In the genomic region with DNA sequence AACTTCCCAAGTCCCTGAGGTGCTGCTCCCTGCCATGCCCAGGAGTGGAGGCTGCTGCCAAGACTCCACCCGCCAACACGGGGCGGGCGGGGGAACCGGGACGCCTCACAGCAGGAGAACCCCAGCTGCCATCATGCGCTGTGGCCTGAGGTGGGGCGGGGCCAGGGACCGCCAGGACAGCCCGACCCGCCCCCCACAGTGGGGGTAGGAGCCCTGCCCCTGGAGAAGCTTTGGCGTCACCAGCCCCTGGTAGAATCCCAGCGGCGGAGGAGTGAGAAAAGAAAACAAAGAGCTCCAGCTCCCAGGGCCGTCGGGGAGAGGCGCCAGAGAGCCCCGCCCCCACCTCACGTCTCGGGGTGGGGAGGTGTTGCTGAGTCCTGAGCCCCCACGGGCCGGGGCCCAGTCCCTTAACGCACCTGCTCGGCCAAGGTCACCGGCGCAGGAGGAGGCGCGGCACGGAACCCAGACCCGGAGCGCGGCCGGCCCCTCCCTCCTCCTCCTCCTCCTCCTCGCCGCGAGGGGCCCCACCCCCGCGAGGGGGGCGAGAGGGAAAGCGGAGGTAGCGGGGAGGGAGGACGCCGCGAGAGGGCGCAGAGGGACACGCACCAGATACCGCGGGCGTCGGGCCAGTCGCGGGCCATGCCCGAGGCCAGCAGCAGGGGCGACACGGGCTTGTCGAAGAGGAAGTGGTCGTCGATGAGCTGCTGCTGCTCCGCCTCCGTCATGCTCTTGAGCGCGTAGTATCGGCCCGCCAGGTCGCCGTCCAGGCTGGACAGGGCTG, we compare ENCODE assay signal across 8 cellular contexts. TPM values are rescaled to one million over a fixed set of nuclear protein-coding genes. Genes with fewer than 3 reads are reported as not detected.
DNase-seq lines count a peak whose midpoint lies in the region; ATAC-seq, FAIRE-seq and TF ChIP-seq lines count a peak whose summit lies in the region.

No MANE protein-coding gene starts in this region.

- peaks cover 14% of the 10 kb centered on the region; the same call in 1 of the 2 replicates for H3K23me2 ChIP-seq in H1 (ENCODE audit: low read depth, low read length)

- H3K18ac ChIP-seq in H1 (ENCODE audit: extremely low read depth, low read length) (peak overlapping the region; percentile 83), mesendoderm (ENCODE audit: low read length) (peak overlapping the region; percentile 31)

- no peak overlapping the region for H3K4me3 ChIP-seq in CD4-positive, CD25-positive, alpha-beta regulatory T cell (ENCODE audit: low read depth, low read length)
- H3K4me3 ChIP-seq in HEK293 (ENCODE audit: low read depth, low read length) = peak overlapping the region; percentile 82
- peak overlapping the region; percentile 47 to 96 (median 84) for H3K4me3 ChIP-seq in H1 (ENCODE audit: extremely low read depth in 1 of 4, insufficient read depth in 2 of 4, low read depth in 3 of 4, low read length in 4 of 4)
- peak overlapping the region; percentile 25 for H3K4me3 ChIP-seq in mesendoderm (ENCODE audit: low read length)

- H2AFZ ChIP-seq in H1 (ENCODE audit: low read length) = no peak overlapping the region

- H3K36me3 ChIP-seq in CD4-positive, CD25-positive, alpha-beta regulatory T cell (ENCODE audit: control insufficient read depth, insufficient read depth, low read length) = no peaks in the 10 kb centered on the region
- H3K36me3 ChIP-seq in HEK293 (ENCODE audit: control insufficient read depth in 2 of 2, insufficient read depth in 1 of 2, low read length in 2 of 2) (peaks cover 0 to 33% of the 10 kb centered on the region in 2 experiments; a peak in 1 of 3 replicates), H1 (ENCODE audit: control insufficient read depth in 2 of 4, insufficient read depth in 4 of 4, low read length in 3 of 4) (peaks cover 8 to 23% (median 17%) of the 10 kb centered on the region in 4 experiments; a peak in 7 of 8 replicates), mesendoderm (ENCODE audit: control insufficient read depth, insufficient read depth, low read length) (no peaks in the 10 kb centered on the region)

- H3K9ac ChIP-seq in H1 (replicated peaks in 1 of 4; ENCODE audit: extremely low read depth in 1 of 4, low read depth in 3 of 4, low read length in 3 of 4) (peak overlapping the region in 3 of 4 experiments; percentile 58 to 90 (median 64); a peak in 5 of 7 replicates), mesendoderm (ENCODE audit: low read length) (peak overlapping the region; percentile 64)

- DNase-seq in CD4-positive, CD25-positive, alpha-beta regulatory T cell = peak; percentile 63 to 67 (median 64)
- peak; percentile 76 to 89 for DNase-seq in NCI-H526 (lab: John Stamatoyannopoulos, UW)
- peak; percentile 75 for DNase-seq in activated CD8-positive, alpha-beta T cell treated with anti-CD3 and anti-CD28 coated beads, Interleukin-2, amount 10 ng/mL, durations not matched to agents 7 days and 5 days
- DNase-seq in H1 (ENCODE audit: low read depth in 1 of 2, low spot score in 2 of 2) = peak in 1 of 2 experiments; percentile 86
- DNase-seq in mesendoderm = peak; percentile 92
- DNase-seq in stimulated activated CD8-positive, alpha-beta memory T cell treated with anti-CD3 and anti-CD28 coated beads, Interleukin-4, amount 100 ng/mL, for 24 hours (ENCODE audit: low read depth) = peak; percentile 30

- H3K36me3 Mint-ChIP-seq in CD4-positive, CD25-positive, alpha-beta regulatory T cell = no peaks in the 10 kb centered on the region
- no peaks in the 10 kb centered on the region for H3K36me3 Mint-ChIP-seq in activated CD8-positive, alpha-beta T cell treated with anti-CD3 and anti-CD28 coated beads, Interleukin-2, amount 10 ng/mL, durations not matched to agents 7 days and 5 days (ENCODE audit: low read depth)

- CTCF ChIA-PET in HEK293 (lab: Yijun Ruan, JAX) = interaction anchor here (0.6 to 1.5 kb wide), 5 partner anchors 15 to 590 kb away, joined by 3 to 10 read pairs (median 3); no protein-coding TSS in a partner anchor
- CTCF ChIA-PET in activated CD8-positive, alpha-beta T cell treated with anti-CD3 and anti-CD28 coated beads, Interleukin-2, amount 10 ng/mL, durations not matched to agents 7 days and 5 days (lab: Charles Lee) = interaction anchor here (0.8 to 2.1 kb wide), 7 partner anchors 10 to 36 kb away, joined by 3 to 6 read pairs (median 4); no protein-coding TSS in a partner anchor
- CTCF ChIA-PET in H1 (lab: Charles Lee; ENCODE audit: partially characterized antibody) = interaction anchor here (0.6 to 31.3 kb wide), 7 partner anchors 11 to 827 kb away, joined by 3 to 921 read pairs (median 14); partner anchors contain the start of genes BAG5 and TRMT61A

- no peak for FAIRE-seq in H1 (lab: Jason Lieb, UNC)

- H3K79me1 ChIP-seq in H1 (ENCODE audit: low read depth, low read length) (no peaks in the 10 kb centered on the region; the same call in 1 of the 2 replicates), mesendoderm (ENCODE audit: low read length) (no peaks in the 10 kb centered on the region)

- H3K4me2 ChIP-seq in H1 (ENCODE audit: insufficient read depth in 1 of 2, low read depth in 2 of 2, low read length in 2 of 2) = peak overlapping the region; percentile 73 to 80
- H3K4me2 ChIP-seq in mesendoderm (ENCODE audit: low read length) = peak overlapping the region; percentile 51

- H4K8ac ChIP-seq in H1 (ENCODE audit: extremely low read depth, insufficient read depth, low read length) = peak overlapping the region; percentile 81
- H4K8ac ChIP-seq in mesendoderm (ENCODE audit: low read depth, low read length) = no peak overlapping the region

- H2BK5ac ChIP-seq in H1 (ENCODE audit: low read depth, low read length) (no peak overlapping the region), mesendoderm (ENCODE audit: low read length) (no peak overlapping the region)

- no peak overlapping the region for H2BK20ac ChIP-seq in H1 (ENCODE audit: low read length)

- H3K27ac ChIP-seq in CD4-positive, CD25-positive, alpha-beta regulatory T cell (ENCODE audit: insufficient read depth, low read length, poor library complexity, severe bottlenecking) = no peak overlapping the region
- H3K27ac ChIP-seq in HEK293 (ENCODE audit: extremely low read depth, low read depth, low read length) (peak overlapping the region; percentile 99), H1 (ENCODE audit: low read depth, low read length) (no peak overlapping the region), mesendoderm (ENCODE audit: low read depth, low read length) (no peak overlapping the region)

- peak in 1 of 2 experiments; percentile 59; a peak in 1 of 3 replicates for TF ChIP-seq POLR2A in H1 (IDR thresholded peaks at IDR 0.05; ENCODE audit: control extremely low read depth in 1 of 2, low read depth in 2 of 2, low read length in 2 of 2)

- H3K4me1 Mint-ChIP-seq in CD4-positive, CD25-positive, alpha-beta regulatory T cell = peaks cover 0 to 17% (median 5%) of the 10 kb centered on the region in 4 donors
- H3K4me1 Mint-ChIP-seq in activated CD8-positive, alpha-beta T cell treated with anti-CD3 and anti-CD28 coated beads, Interleukin-2, amount 10 ng/mL, durations not matched to agents 7 days and 5 days (ENCODE audit: low read depth) = peaks cover 18% of the 10 kb centered on the region

- TF ChIP-seq EP300 in H1 (IDR thresholded peaks at IDR 0.05; ENCODE audit: borderline replicate concordance in 1 of 2, low read depth in 2 of 2, low read length in 2 of 2) = no peak

- H3K4me3 Mint-ChIP-seq in CD4-positive, CD25-positive, alpha-beta regulatory T cell = peak overlapping the region in 3 of 4 donors; percentile 52 to 78 (median 71)
- H3K4me3 Mint-ChIP-seq in activated CD8-positive, alpha-beta T cell treated with anti-CD3 and anti-CD28 coated beads, Interleukin-2, amount 10 ng/mL, durations not matched to agents 7 days and 5 days = peak overlapping the region; percentile 38

- no peaks in the 10 kb centered on the region for H3K9me3 Mint-ChIP-seq in CD4-positive, CD25-positive, alpha-beta regulatory T cell
- H3K9me3 Mint-ChIP-seq in activated CD8-positive, alpha-beta T cell treated with anti-CD3 and anti-CD28 coated beads, Interleukin-2, amount 10 ng/mL, durations not matched to agents 7 days and 5 days (ENCODE audit: insufficient read depth) = no peaks in the 10 kb centered on the region

- peaks cover 24% of the 10 kb centered on the region for H3K4me1 ChIP-seq in CD4-positive, CD25-positive, alpha-beta regulatory T cell (ENCODE audit: control insufficient read depth, insufficient read depth, low read length, poor library complexity, severe bottlenecking)
- H3K4me1 ChIP-seq in HEK293 (ENCODE audit: control insufficient read depth, insufficient read depth, low read length) = peaks cover 21% of the 10 kb centered on the region
- peaks cover 0 to 28% (median 19%) of the 10 kb centered on the region in 4 experiments; a peak in 6 of 7 replicates for H3K4me1 ChIP-seq in H1 (replicated peaks in 1 of 4; ENCODE audit: control insufficient read depth in 3 of 4, insufficient read depth in 4 of 4, low read length in 3 of 4)
- H3K4me1 ChIP-seq in mesendoderm (ENCODE audit: control insufficient read depth, low read depth, low read length) = no peaks in the 10 kb centered on the region

- no peaks in the 10 kb centered on the region for H3K27me3 ChIP-seq in CD4-positive, CD25-positive, alpha-beta regulatory T cell (ENCODE audit: control insufficient read depth, insufficient read depth, low read length)
- H3K27me3 ChIP-seq in H1 (replicated peaks in 1 of 4; ENCODE audit: control insufficient read depth in 3 of 4, extremely low read depth in 1 of 4, insufficient read depth in 3 of 4, low read length in 3 of 4) = peaks cover 3 to 18% (median 13%) of the 10 kb centered on the region in 4 experiments
- H3K27me3 ChIP-seq in mesendoderm (ENCODE audit: insufficient read depth, low read length, poor library complexity) = peaks cover 5% of the 10 kb centered on the region

- peak overlapping the region; percentile 49 for H3K4ac ChIP-seq in H1 (replicated peaks; ENCODE audit: insufficient read length, low read depth, low read length)
- no peak overlapping the region for H3K4ac ChIP-seq in mesendoderm (ENCODE audit: low read depth, low read length)

- H3K9me3 ChIP-seq in CD4-positive, CD25-positive, alpha-beta regulatory T cell (ENCODE audit: control insufficient read depth in 2 of 2, low read length in 2 of 2) = no peaks in the 10 kb centered on the region
- H3K9me3 ChIP-seq in HEK293 (ENCODE audit: control insufficient read depth, insufficient read depth, low read depth, low read length) = no peaks in the 10 kb centered on the region
- no peaks in the 10 kb centered on the region for H3K9me3 ChIP-seq in H1 (ENCODE audit: insufficient read depth in 2 of 2, low read depth in 1 of 2, low read length in 1 of 2)

- no peak overlapping the region for H3K56ac ChIP-seq in H1 (replicated peaks; ENCODE audit: insufficient read length, low read depth, low read length)
- peak overlapping the region; percentile 86 for H3K56ac ChIP-seq in mesendoderm (ENCODE audit: low read length)

- 27% methylated on average over 23 of the region's 66 CpGs; no CpG with 5 or more reads in 1 of the 2 experiments for WGBS in H1 (ENCODE audit: extremely low coverage in 1 of 2, insufficient coverage in 1 of 2, insufficient read length in 1 of 2, insufficient replicate concordance in 2 of 2, low coverage in 1 of 2, low lambda C conversion rate in 2 of 2, missing lambda C conversion rate in 1 of 2), 2 experiments
- WGBS in mesendoderm (ENCODE audit: extremely low coverage, insufficient coverage, low lambda C conversion rate) = no CpG with 5 or more reads among the region's 66 CpGs

- ATAC-seq in CD4-positive, CD25-positive, alpha-beta regulatory T cell (ENCODE audit: low read depth in 2 of 2) = peak; percentile 63 to 72
- peak; percentile 67 for ATAC-seq in activated CD8-positive, alpha-beta T cell treated with anti-CD3 and anti-CD28 coated beads, Interleukin-2, amount 10 ng/mL, durations not matched to agents 7 days and 5 days
- no peak for ATAC-seq in HG02678 (IDR thresholded peaks at IDR 0.05; ENCODE audit: unreplicated experiment)

- H2BK15ac ChIP-seq in H1 (ENCODE audit: low read length) = no peak overlapping the region
- no peak overlapping the region for H2BK15ac ChIP-seq in mesendoderm (replicated peaks; ENCODE audit: low read depth)

- POLR2A ChIA-PET in HEK293 (lab: Yijun Ruan, JAX) = interaction anchor here (0.8 to 3.3 kb wide), 10 partner anchors 8 to 195 kb away, joined by 3 to 18 read pairs (median 6); partner anchors contain the start of genes TRMT61A, XRCC3 and ZFYVE21
- POLR2A ChIA-PET in activated CD8-positive, alpha-beta T cell treated with anti-CD3 and anti-CD28 coated beads, Interleukin-2, amount 10 ng/mL, durations not matched to agents 7 days and 5 days (lab: Charles Lee) = no interaction called here
- POLR2A ChIA-PET in H1 (lab: Charles Lee; ENCODE audit: partially characterized antibody) = interaction anchor here (0.6 to 12.6 kb wide), 11 partner anchors 10 to 463 kb away, joined by 3 to 844 read pairs (median 4); partner anchors contain the start of genes BAG5, CDC42BPB, COA8 and EIF5

- H3K27me3 Mint-ChIP-seq in CD4-positive, CD25-positive, alpha-beta regulatory T cell = peaks cover 25% of the 10 kb centered on the region
- H3K27me3 Mint-ChIP-seq in activated CD8-positive, alpha-beta T cell treated with anti-CD3 and anti-CD28 coated beads, Interleukin-2, amount 10 ng/mL, durations not matched to agents 7 days and 5 days (ENCODE audit: low read depth) = peaks cover 12% of the 10 kb centered on the region

- H3K14ac ChIP-seq in H1 (ENCODE audit: insufficient read length) = no peak overlapping the region

- H4K91ac ChIP-seq in H1 (replicated peaks; ENCODE audit: insufficient read length, low read length) = peak overlapping the region; percentile 83

- H2AK5ac ChIP-seq in H1 (ENCODE audit: low read depth, low read length) (no peak overlapping the region), mesendoderm (ENCODE audit: low read length) (no peak overlapping the region)

- no peak overlapping the region for H3K27ac Mint-ChIP-seq in CD4-positive, CD25-positive, alpha-beta regulatory T cell
- H3K27ac Mint-ChIP-seq in activated CD8-positive, alpha-beta T cell treated with anti-CD3 and anti-CD28 coated beads, Interleukin-2, amount 10 ng/mL, durations not matched to agents 7 days and 5 days = no peak overlapping the region

- H2BK120ac ChIP-seq in H1 (replicated peaks; ENCODE audit: low read depth, low read length) (no peak overlapping the region), mesendoderm (ENCODE audit: low read depth, low read length) (no peak overlapping the region)

- peaks cover 10 to 18% of the 10 kb centered on the region in 2 experiments for H4K20me1 ChIP-seq in H1 (replicated peaks in 1 of 2; ENCODE audit: control insufficient read depth in 1 of 2, insufficient read depth in 2 of 2, low read length in 2 of 2)

- H2BK12ac ChIP-seq in H1 (ENCODE audit: low read depth, low read length) = no peak overlapping the region

- peak overlapping the region; percentile 49 for H4K5ac ChIP-seq in H1 (ENCODE audit: insufficient read length, low read depth, low read length)
- no peak overlapping the region for H4K5ac ChIP-seq in mesendoderm (ENCODE audit: low read length)

- peak; percentile 23 to 47; a peak in 3 of 4 replicates for TF ChIP-seq RAD21 in H1 (IDR thresholded peaks at IDR 0.05 in 1 of 2, conservative IDR thresholded peaks at IDR 0.05 in 1 of 2; ENCODE audit: low read depth in 2 of 2, low read length in 2 of 2)

- peaks cover 0 to 2% of the 10 kb centered on the region in 2 experiments; a peak in 1 of 4 replicates for H3K79me2 ChIP-seq in H1 (ENCODE audit: control insufficient read depth in 1 of 2, insufficient read depth in 2 of 2, low read length in 2 of 2)
- no peaks in the 10 kb centered on the region for H3K79me2 ChIP-seq in mesendoderm (ENCODE audit: control insufficient read depth, insufficient read depth, low read length)

- TF ChIP-seq CTCF in HEK293 (tag by site-specific recombination; IDR thresholded peaks at IDR 0.05) (peak; percentile 100), H1 (IDR thresholded peaks at IDR 0.05; ENCODE audit: control extremely low read depth in 1 of 3, insufficient read depth in 1 of 3, low read depth in 1 of 3, low read length in 3 of 3) (peak in 2 of 3 experiments; percentile 61 to 66; a peak in 3 of 4 replicates)

- H3K23ac ChIP-seq in H1 (ENCODE audit: insufficient read length) (no peak overlapping the region), mesendoderm (ENCODE audit: low read length) (no peak overlapping the region)

RNA-seq across cellular contexts. Expression of gene CKB, which starts 1.8 kb away (rescaled TPM):
- 5.8 TPM for total RNA-seq in CD4-positive, CD25-positive, alpha-beta regulatory T cell
- polyA plus RNA-seq in CD4-positive, CD25-positive, alpha-beta regulatory T cell = 1 to 10 TPM in 3 of 4 donors, not detected in 1; 1.4 to 1.7 (median 1.7) TPM
- total RNA-seq in activated CD8-positive, alpha-beta T cell treated with anti-CD3 and anti-CD28 coated beads, Interleukin-2, amount 10 ng/mL, durations not matched to agents 7 days and 5 days = 1 to 10 TPM; 2.2 to 2.7 TPM
- 538 and 572 TPM in 2 replicates for total RNA-seq in H1 (2021; fragmentation: NEBNext Ultra II Directional; extraction: Animal tissue kit (Norgen Biotek cat#: 25700))
- 950 and 1,969 TPM in 2 replicates for polyA plus RNA-seq in H1 (2011; rRNA removed)
- 828 TPM for polyA plus RNA-seq in H1 (2011; cell fraction: cytosol; rRNA removed)
- polyA plus RNA-seq in H1 (2011; cell fraction: nucleus; rRNA removed) = 1,943 TPM
- polyA plus RNA-seq in H1 (2012, experiment 1 of 2) = 757 to 990 TPM (median 908 TPM) in 4 replicates
- 939 TPM for polyA plus RNA-seq in H1 (2012, experiment 2 of 2)
- polyA plus RNA-seq in H1 (2013, experiment 1 of 2) = 514 TPM
- polyA plus RNA-seq in H1 (2013, experiment 2 of 2) = 503 TPM
- 153 and 156 TPM in 2 replicates for polyA minus RNA-seq in H1 (2011; rRNA and poly(A)+ RNA removed)
- 356 TPM for polyA minus RNA-seq in H1 (2011; cell fraction: cytosol; rRNA and poly(A)+ RNA removed)
- polyA minus RNA-seq in H1 (2011; cell fraction: nucleus; rRNA and poly(A)+ RNA removed) = 378 TPM
- 162 TPM for polyA plus RNA-seq in mesendoderm (2013, experiment 1 of 2)
- polyA plus RNA-seq in mesendoderm (2013, experiment 2 of 2) = 164 TPM

RNA-seq across cellular contexts. Expression of gene TRMT61A, which starts 8.1 kb away (rescaled TPM):
- total RNA-seq in CD4-positive, CD25-positive, alpha-beta regulatory T cell = 9.7 TPM
- polyA plus RNA-seq in CD4-positive, CD25-positive, alpha-beta regulatory T cell = 1 to 10 TPM; 3.7 to 7.5 (median 6.1) TPM
- total RNA-seq in activated CD8-positive, alpha-beta T cell treated with anti-CD3 and anti-CD28 coated beads, Interleukin-2, amount 10 ng/mL, durations not matched to agents 7 days and 5 days = 1 to 10 TPM; 8.5 to 8.8 TPM
- 15.1 and 15.8 TPM in 2 replicates for total RNA-seq in H1 (2021; fragmentation: NEBNext Ultra II Directional; extraction: Animal tissue kit (Norgen Biotek cat#: 25700))
- polyA plus RNA-seq in H1 (2011; rRNA removed) = 19.0 and 29.7 TPM in 2 replicates
- 23.3 TPM for polyA plus RNA-seq in H1 (2011; cell fraction: cytosol; rRNA removed)
- polyA plus RNA-seq in H1 (2011; cell fraction: nucleus; rRNA removed) = 44.0 TPM
- polyA plus RNA-seq in H1 (2012, experiment 1 of 2) = 9.2 to 14.2 TPM (median 13.8 TPM) in 4 replicates
- polyA plus RNA-seq in H1 (2012, experiment 2 of 2) = 11.3 TPM
- polyA plus RNA-seq in H1 (2013, experiment 1 of 2) = 6.8 TPM
- polyA plus RNA-seq in H1 (2013, experiment 2 of 2) = 6.6 TPM
- 6.4 and 6.9 TPM in 2 replicates for polyA minus RNA-seq in H1 (2011; rRNA and poly(A)+ RNA removed)
- polyA minus RNA-seq in H1 (2011; cell fraction: cytosol; rRNA and poly(A)+ RNA removed) = 11.2 TPM
- polyA minus RNA-seq in H1 (2011; cell fraction: nucleus; rRNA and poly(A)+ RNA removed) = 26.1 TPM
- polyA plus RNA-seq in mesendoderm (2013, experiment 1 of 2) = 9.6 TPM
- polyA plus RNA-seq in mesendoderm (2013, experiment 2 of 2) = 9.5 TPM

RNA-seq across cellular contexts. Expression of gene BAG5, which starts 41.6 kb away (rescaled TPM):
- 31.8 TPM for total RNA-seq in CD4-positive, CD25-positive, alpha-beta regulatory T cell
- polyA plus RNA-seq in CD4-positive, CD25-positive, alpha-beta regulatory T cell = 10 to 100 TPM; 33.4 to 42.4 (median 39.9) TPM
- total RNA-seq in activated CD8-positive, alpha-beta T cell treated with anti-CD3 and anti-CD28 coated beads, Interleukin-2, amount 10 ng/mL, durations not matched to agents 7 days and 5 days = 10 to 100 TPM; 31.1 to 33.2 TPM
- total RNA-seq in H1 (2021; fragmentation: NEBNext Ultra II Directional; extraction: Animal tissue kit (Norgen Biotek cat#: 25700)) = 29.2 and 29.5 TPM in 2 replicates
- polyA plus RNA-seq in H1 (2011; rRNA removed) = 5.9 and 7.4 TPM in 2 replicates
- polyA plus RNA-seq in H1 (2011; cell fraction: cytosol; rRNA removed) = 8.2 TPM
- polyA plus RNA-seq in H1 (2011; cell fraction: nucleus; rRNA removed) = 5.3 TPM
- 13.5 to 26.1 TPM (median 16.6 TPM) in 4 replicates for polyA plus RNA-seq in H1 (2012, experiment 1 of 2)
- 2.3 TPM for polyA plus RNA-seq in H1 (2012, experiment 2 of 2)
- 18.4 TPM for polyA plus RNA-seq in H1 (2013, experiment 1 of 2)
- polyA plus RNA-seq in H1 (2013, experiment 2 of 2) = 17.4 TPM
- 11.8 and 13.3 TPM in 2 replicates for polyA minus RNA-seq in H1 (2011; rRNA and poly(A)+ RNA removed)
- polyA minus RNA-seq in H1 (2011; cell fraction: cytosol; rRNA and poly(A)+ RNA removed) = 13.7 TPM
- 12.5 TPM for polyA minus RNA-seq in H1 (2011; cell fraction: nucleus; rRNA and poly(A)+ RNA removed)
- 22.9 TPM for polyA plus RNA-seq in mesendoderm (2013, experiment 1 of 2)
- polyA plus RNA-seq in mesendoderm (2013, experiment 2 of 2) = 21.8 TPM

RNA-seq across cellular contexts. Expression of gene COA8, which starts 41.9 kb away (rescaled TPM):
- total RNA-seq in CD4-positive, CD25-positive, alpha-beta regulatory T cell = 15.1 TPM
- 10 to 100 TPM; 32.3 to 55.0 (median 49.6) TPM for polyA plus RNA-seq in CD4-positive, CD25-positive, alpha-beta regulatory T cell
- 10 to 100 TPM; 28.3 to 34.3 TPM for total RNA-seq in activated CD8-positive, alpha-beta T cell treated with anti-CD3 and anti-CD28 coated beads, Interleukin-2, amount 10 ng/mL, durations not matched to agents 7 days and 5 days
- 35.0 and 35.5 TPM in 2 replicates for total RNA-seq in H1 (2021; fragmentation: NEBNext Ultra II Directional; extraction: Animal tissue kit (Norgen Biotek cat#: 25700))
- 5.9 and 7.1 TPM in 2 replicates for polyA plus RNA-seq in H1 (2011; rRNA removed)
- polyA plus RNA-seq in H1 (2011; cell fraction: cytosol; rRNA removed) = 10.9 TPM
- 12.8 TPM for polyA plus RNA-seq in H1 (2011; cell fraction: nucleus; rRNA removed)
- 23.7 to 31.1 TPM (median 30.1 TPM) in 4 replicates for polyA plus RNA-seq in H1 (2012, experiment 1 of 2)
- 27.0 TPM for polyA plus RNA-seq in H1 (2012, experiment 2 of 2)
- 31.3 TPM for polyA plus RNA-seq in H1 (2013, experiment 1 of 2)
- 27.9 TPM for polyA plus RNA-seq in H1 (2013, experiment 2 of 2)
- polyA minus RNA-seq in H1 (2011; rRNA and poly(A)+ RNA removed) = 4.3 and 5.2 TPM in 2 replicates
- 8.7 TPM for polyA minus RNA-seq in H1 (2011; cell fraction: cytosol; rRNA and poly(A)+ RNA removed)
- 18.8 TPM for polyA minus RNA-seq in H1 (2011; cell fraction: nucleus; rRNA and poly(A)+ RNA removed)
- 27.1 TPM for polyA plus RNA-seq in mesendoderm (2013, experiment 1 of 2)
- 28.2 TPM for polyA plus RNA-seq in mesendoderm (2013, experiment 2 of 2)

Comparison
In these comparisons a context has a peak if more than half of its experiments do, and no peak if none do; other contexts are left out.
1. RNA of gene CKB, which starts 1.8 kb away (total RNA-seq): 538 to 572 TPM in H1; 5.8 TPM in CD4-positive, CD25-positive, alpha-beta regulatory T cell (single experiment) and 2.2 to 2.7 TPM in activated CD8-positive, alpha-beta T cell treated with anti-CD3 and anti-CD28 coated beads, Interleukin-2, amount 10 ng/mL, durations not matched to agents 7 days and 5 days; every median in the first group is over 10 times any median in the second.